In genomic region chr10:51843966-51844365, GRCh38 we compare ENCODE assay signal across 23 cellular contexts.
"Had no signal": no experiment of that assay in that cellular context is flagged by ENCODE, and none has a peak within 500 bp of the region (broad histone marks: within the 10 kb centered on the region; RNA-seq: fewer than 3 reads in every experiment).

No MANE protein-coding gene starts in this region.

- H3K36me3 ChIP-seq: colonic mucosa, esophagus muscularis mucosa, esophagus squamous epithelium, gastrocnemius medialis, gastroesophageal sphincter, heart left ventricle, heart right ventricle had no signal

- H3K27ac ChIP-seq: colonic mucosa, coronary artery, dorsolateral prefrontal cortex, epithelial cell of prostate, esophagus muscularis mucosa, esophagus squamous epithelium, foreskin keratinocyte, gastrocnemius medialis, gastroesophageal sphincter, heart left ventricle, heart right ventricle had no signal

- H3K27me3 ChIP-seq: colonic mucosa, dorsolateral prefrontal cortex, esophagus muscularis mucosa, esophagus squamous epithelium, foreskin keratinocyte, gastrocnemius medialis, gastroesophageal sphincter, heart left ventricle, heart right ventricle had no signal

- H3K9me3 ChIP-seq: colonic mucosa, esophagus muscularis mucosa, esophagus squamous epithelium, gastrocnemius medialis, gastroesophageal sphincter, heart left ventricle, heart right ventricle had no signal

- H3K4me3 ChIP-seq: colonic mucosa, coronary artery, dorsolateral prefrontal cortex, esophagus muscularis mucosa, esophagus squamous epithelium, gastrocnemius medialis, gastroesophageal sphincter, heart left ventricle, heart right ventricle had no signal

- DNase-seq: colonic mucosa; cortex of kidney; dermis blood vessel endothelial cell; dorsolateral prefrontal cortex; effector CD4-positive, alpha-beta T cell; effector CD8-positive, alpha-beta T cell; effector memory CD4-positive, alpha-beta T cell; effector memory CD8-positive, alpha-beta T cell; endodermal cell; erythroblast; esophagus squamous epithelium; foreskin fibroblast; foreskin keratinocyte; foreskin melanocyte; gastrocnemius medialis; glutamatergic neuron; head of caudate nucleus; heart left ventricle; heart right ventricle had no signal
